Comparison of ENCODE assay signal across 24 cellular contexts in the genomic region with DNA sequence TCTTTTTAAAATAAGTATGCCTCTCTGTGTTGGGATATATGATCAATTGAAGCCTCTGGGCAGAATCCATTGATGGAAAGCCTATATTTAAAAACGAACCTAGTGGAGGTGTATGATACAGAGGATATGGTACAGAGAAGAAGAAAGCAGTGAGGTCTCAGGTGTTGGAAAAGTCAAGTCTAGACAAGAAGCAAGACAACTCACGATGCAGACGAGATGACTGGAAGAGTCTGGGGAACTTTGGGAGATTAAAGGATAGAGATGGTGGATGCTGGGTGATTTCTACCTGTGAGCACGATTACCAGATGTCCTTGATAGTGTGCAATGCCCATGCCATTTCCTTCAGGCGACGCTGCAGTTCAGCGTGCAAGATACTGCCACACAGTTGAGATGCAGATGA.
"Had no signal": no experiment of that assay in that cellular context is flagged by ENCODE, and none has a peak within 500 bp of the region (broad histone marks: within the 10 kb centered on the region; RNA-seq: fewer than 3 reads in every experiment).

No MANE protein-coding gene starts in this region.

- ATAC-seq: effector memory CD8-positive, alpha-beta T cell; gastrocnemius medialis; left cardiac atrium; left lung; left ventricle myocardium superior; lower lobe of right lung; naive thymus-derived CD4-positive, alpha-beta T cell had no signal

- H3K27me3 Mint-ChIP-seq: dendritic cell treated with granulocyte-macrophage colony-stimulating factor and Interleukin-4, amounts not matched to agents 40 ng/mL and 50 ng/mL, for 4 days; memory B cell had no signal

- H3K36me3 Mint-ChIP-seq: naive thymus-derived CD4-positive, alpha-beta T cell had no signal

- H3K4me2 ChIP-seq: hepatocyte had no signal

- H3K79me2 ChIP-seq: hepatocyte had no signal

- H3K9me3 Mint-ChIP-seq: effector memory CD8-positive, alpha-beta T cell; immature natural killer cell; memory B cell had no signal

- H3K4me3 Mint-ChIP-seq: dendritic cell treated with granulocyte-macrophage colony-stimulating factor and Interleukin-4, amounts not matched to agents 40 ng/mL and 50 ng/mL, for 4 days; effector memory CD8-positive, alpha-beta T cell; endodermal cell; immature natural killer cell; memory B cell; naive thymus-derived CD4-positive, alpha-beta T cell had no signal

- H3K27ac ChIP-seq: colonic mucosa, esophagus muscularis mucosa, gastrocnemius medialis, hepatocyte, left lung, lower lobe of right lung had no signal

- H3K4me1 Mint-ChIP-seq: immature natural killer cell; memory B cell; naive thymus-derived CD4-positive, alpha-beta T cell had no signal

- H3K36me3 ChIP-seq: colonic mucosa, esophagus muscularis mucosa, gastrocnemius medialis, left lung, lower lobe of right lung had no signal

- H3K4me3 ChIP-seq: colonic mucosa, esophagus muscularis mucosa, gastrocnemius medialis, hepatocyte, left lung, lower lobe of right lung had no signal

- H3K27ac Mint-ChIP-seq: dendritic cell treated with granulocyte-macrophage colony-stimulating factor and Interleukin-4, amounts not matched to agents 40 ng/mL and 50 ng/mL, for 4 days; effector memory CD8-positive, alpha-beta T cell; endodermal cell; immature natural killer cell; memory B cell; naive thymus-derived CD4-positive, alpha-beta T cell had no signal

- H2AFZ ChIP-seq: hepatocyte had no signal

- H3K27me3 ChIP-seq: colonic mucosa, esophagus muscularis mucosa, gastrocnemius medialis, hepatocyte, left lung had no signal

- FAIRE-seq: endometrium had no signal

- H3K9me3 ChIP-seq: colonic mucosa, gastrocnemius medialis had no signal

- DNase-seq: colonic mucosa; cortex of kidney; effector CD8-positive, alpha-beta T cell; effector memory CD8-positive, alpha-beta T cell; endodermal cell; foreskin melanocyte; gastrocnemius medialis; glutamatergic neuron; head of caudate nucleus; hypothalamus; immature natural killer cell; islet precursor cell; left cardiac atrium; left lung; left ventricle myocardium superior; lower lobe of right lung; mesendoderm; midbrain; naive thymus-derived CD4-positive, alpha-beta T cell had no signal

- H3K4me1 ChIP-seq: colonic mucosa, esophagus muscularis mucosa, gastrocnemius medialis, left lung, lower lobe of right lung had no signal
